In genomic region chr9:132274861-132275260, GRCh38 we compare ENCODE assay signal across 15 cellular contexts.
DNase-seq lines count a peak whose midpoint lies in the region; ATAC-seq and TF ChIP-seq lines count a peak whose summit lies in the region.
"Had no signal": no experiment of that assay in that cellular context is flagged by ENCODE, and none has a peak within 500 bp of the region (broad histone marks: within the 10 kb centered on the region; RNA-seq: fewer than 3 reads in every experiment).

No MANE protein-coding gene starts in this region.

- H3K9me3 Mint-ChIP-seq in activated naive CD8-positive, alpha-beta T cell (ENCODE audit: low read depth), result no peaks in the 10 kb centered on the region
- H3K9me3 Mint-ChIP-seq in activated naive CD8-positive, alpha-beta T cell treated with anti-CD3 and anti-CD28 coated beads for 36 hours, result peaks cover 2% of the 10 kb centered on the region
- no peaks in the 10 kb centered on the region for H3K9me3 Mint-ChIP-seq in endothelial cell (ENCODE audit: unreplicated experiment)
- no peaks in the 10 kb centered on the region for H3K9me3 Mint-ChIP-seq in chondrocyte (ENCODE audit: low read depth)
- H3K9me3 Mint-ChIP-seq: CD8-positive, alpha-beta memory T cell; H9 had no signal

- H3K4me1 Mint-ChIP-seq in activated naive CD8-positive, alpha-beta T cell (ENCODE audit: low read depth), result no peaks in the 10 kb centered on the region
- H3K4me1 Mint-ChIP-seq in activated naive CD8-positive, alpha-beta T cell treated with anti-CD3 and anti-CD28 coated beads for 36 hours, result no peaks in the 10 kb centered on the region
- H3K4me1 Mint-ChIP-seq in T-helper 17 cell (peaks cover 4% of the 10 kb centered on the region), endothelial cell (ENCODE audit: unreplicated experiment) (peaks cover 16% of the 10 kb centered on the region), chondrocyte (ENCODE audit: low read depth) (peaks cover 4% of the 10 kb centered on the region)
- H3K4me1 Mint-ChIP-seq: CD14-positive monocyte; CD8-positive, alpha-beta memory T cell; H9 had no signal

- no peak overlapping the region for H3K4me3 ChIP-seq in stomach
- H3K4me3 ChIP-seq: A549 had no signal

- no peak for ATAC-seq in T-helper 17 cell
- ATAC-seq: A549 had no signal

- TF ChIP-seq CTCF in endothelial cell (IDR thresholded peaks at IDR 0.05; ENCODE audit: unreplicated experiment) (no peak), stomach (IDR thresholded peaks at IDR 0.05) (no peak), chondrocyte (IDR thresholded peaks at IDR 0.05) (no peak)

- no peaks in the 10 kb centered on the region for H3K27me3 Mint-ChIP-seq in activated naive CD8-positive, alpha-beta T cell
- no peaks in the 10 kb centered on the region for H3K27me3 Mint-ChIP-seq in activated naive CD8-positive, alpha-beta T cell treated with anti-CD3 and anti-CD28 coated beads for 36 hours
- H3K27me3 Mint-ChIP-seq in T-helper 17 cell, result no peaks in the 10 kb centered on the region
- H3K27me3 Mint-ChIP-seq in endothelial cell (ENCODE audit: unreplicated experiment), result peaks cover 1% of the 10 kb centered on the region
- no peaks in the 10 kb centered on the region for H3K27me3 Mint-ChIP-seq in chondrocyte (ENCODE audit: low read depth)

- H3K9me3 ChIP-seq in T-helper 17 cell (ENCODE audit: control insufficient read depth, low read length, poor library complexity, severe bottlenecking) (no peaks in the 10 kb centered on the region), stomach (no peaks in the 10 kb centered on the region)
- H3K9me3 ChIP-seq: A549, Caco-2 had no signal

- no peak for TF ChIP-seq EP300 in stomach (IDR thresholded peaks at IDR 0.05)

- no peak overlapping the region for H3K27ac ChIP-seq in stomach
- H3K27ac ChIP-seq: A549 had no signal

- WGBS in stomach, 5 donors, result 30 to 59% (median 57%) methylated on average over 2 of the region's 2 CpGs

- peaks cover 18% of the 10 kb centered on the region for H3K36me3 Mint-ChIP-seq in activated naive CD8-positive, alpha-beta T cell
- peaks cover 40% of the 10 kb centered on the region for H3K36me3 Mint-ChIP-seq in activated naive CD8-positive, alpha-beta T cell treated with anti-CD3 and anti-CD28 coated beads for 36 hours
- H3K36me3 Mint-ChIP-seq in T-helper 17 cell (ENCODE audit: low read depth) (peaks cover 9% of the 10 kb centered on the region), endothelial cell (ENCODE audit: low read depth, unreplicated experiment) (peaks cover 68% of the 10 kb centered on the region), chondrocyte (ENCODE audit: low read depth) (peaks cover 38% of the 10 kb centered on the region)

- H3K27me3 ChIP-seq in stomach, result no peaks in the 10 kb centered on the region

- H3K4me1 ChIP-seq in stomach, result no peaks in the 10 kb centered on the region

- DNase-seq in activated naive CD8-positive, alpha-beta T cell treated with anti-CD3 and anti-CD28 coated beads for 36 hours, result no peak
- no peak for DNase-seq in T-helper 17 cell
- DNase-seq in endothelial cell (ENCODE audit: low spot score), result no peak
- DNase-seq in stomach, result peak; percentile 38
- DNase-seq in chondrocyte (ENCODE audit: low spot score), result no peak
- no peak for DNase-seq in AG20443 (ENCODE audit: low spot score)
- DNase-seq: Caco-2; CD8-positive, alpha-beta memory T cell; DND-41; GDM1; GOT3; H9 had no signal

- no peak for TF ChIP-seq POLR2A in stomach (IDR thresholded peaks at IDR 0.05)

- intact Hi-C loops in stomach (cut with DNase I; ENCODE audit: low total_unique reads), result no loop called here

- peaks cover 79 to 100% (median 99%) of the 10 kb centered on the region in 4 donors for H3K36me3 ChIP-seq in stomach

- H3K27ac Mint-ChIP-seq in activated naive CD8-positive, alpha-beta T cell, result peak overlapping the region; percentile 77
- no peak overlapping the region for H3K27ac Mint-ChIP-seq in activated naive CD8-positive, alpha-beta T cell treated with anti-CD3 and anti-CD28 coated beads for 36 hours
- H3K27ac Mint-ChIP-seq in T-helper 17 cell, result peak overlapping the region; percentile 54
- peak overlapping the region; percentile 61 for H3K27ac Mint-ChIP-seq in endothelial cell (ENCODE audit: unreplicated experiment)
- no peak overlapping the region for H3K27ac Mint-ChIP-seq in chondrocyte (ENCODE audit: unreplicated experiment)
- H3K27ac Mint-ChIP-seq: H9 had no signal

- H3K4me3 Mint-ChIP-seq in activated naive CD8-positive, alpha-beta T cell, result no peak overlapping the region
- H3K4me3 Mint-ChIP-seq in activated naive CD8-positive, alpha-beta T cell treated with anti-CD3 and anti-CD28 coated beads for 36 hours, result no peak overlapping the region
- H3K4me3 Mint-ChIP-seq in T-helper 17 cell (no peak overlapping the region), endothelial cell (ENCODE audit: unreplicated experiment) (peak overlapping the region; percentile 48), chondrocyte (ENCODE audit: unreplicated experiment) (no peak overlapping the region)
- H3K4me3 Mint-ChIP-seq: CD14-positive monocyte, H9 had no signal

Comparison
In these comparisons a context has a peak if more than half of its experiments do, and no peak if none do; other contexts are left out.
1. H3K27ac Mint-ChIP-seq: peak in activated naive CD8-positive, alpha-beta T cell (single experiment), T-helper 17 cell (single experiment) and endothelial cell (single experiment); none in activated naive CD8-positive, alpha-beta T cell treated with anti-CD3 and anti-CD28 coated beads for 36 hours (single experiment) and chondrocyte (single experiment).